5 cellular contexts compared by ENCODE assay signal in genomic region chr12:56494481-56494880, GRCh38. TPM values are rescaled to one million over a fixed set of nuclear protein-coding genes. Genes with fewer than 3 reads are reported as not detected.
"Had no signal": no experiment of that assay in that cellular context is flagged by ENCODE, and none has a peak within 500 bp of the region (broad histone marks: within the 10 kb centered on the region; RNA-seq: fewer than 3 reads in every experiment).

No MANE protein-coding gene starts in this region.

RNA-seq across cellular contexts. Expression of gene GLS2, which starts 6.5 kb away (rescaled TPM):
- total RNA-seq: HT1080, K562 had no signal

RNA-seq across cellular contexts. Expression of gene MIP, which starts 40.0 kb away (rescaled TPM):
- total RNA-seq: HepG2, HT1080, IMR-90 had no signal
- polyA plus RNA-seq: HepG2, IgD-negative memory B cell, IMR-90 had no signal
